1 cellular context compared by ENCODE assay signal in the genomic region with DNA sequence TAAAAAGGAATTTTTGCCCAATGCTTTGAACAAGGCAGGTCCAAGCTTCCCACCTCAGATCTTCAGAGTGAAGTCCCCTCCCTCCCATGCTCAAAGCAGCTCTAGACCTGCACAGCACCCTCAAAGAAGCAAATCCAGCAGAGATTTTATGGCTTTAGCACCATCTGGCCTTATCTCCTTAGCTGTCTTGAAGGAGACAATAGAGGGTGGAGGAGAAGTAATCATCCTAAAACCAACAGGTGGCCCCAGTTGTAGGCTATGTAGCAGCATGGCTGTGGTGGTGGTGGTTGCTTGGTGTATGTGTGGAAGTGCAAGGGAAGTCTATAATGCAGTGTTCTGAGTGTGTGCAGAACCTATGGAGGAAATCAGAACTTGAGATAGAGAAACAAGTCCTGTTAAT.
TF ChIP-seq lines count a peak whose summit lies in the region.

No MANE protein-coding gene starts in this region.

TF ChIP-seq in IMR-90, 13 proteins besides CTCF, POLR2A, EP300 and RAD21:
- TF ChIP-seq RFX5 (IDR thresholded peaks at IDR 0.05; ENCODE audit: low read depth, low read length) (no peak), BHLHE40 (IDR thresholded peaks at IDR 0.05; ENCODE audit: low read depth, low read length) (no peak), MAZ (IDR thresholded peaks at IDR 0.05; ENCODE audit: borderline replicate concordance, low read depth, low read length) (no peak), CHD1 (IDR thresholded peaks at IDR 0.05; ENCODE audit: low read depth, low read length) (no peak), NFE2L2 (IDR thresholded peaks at IDR 0.05; ENCODE audit: low read depth, low read length) (no peak), CEBPB (IDR thresholded peaks at IDR 0.05; ENCODE audit: low read depth, low read length) (no peak), FOS (IDR thresholded peaks at IDR 0.05; ENCODE audit: low read depth, low read length) (no peak), MXI1 (IDR thresholded peaks at IDR 0.05; ENCODE audit: borderline replicate concordance, low read depth, low read length) (no peak), SMC3 (IDR thresholded peaks at IDR 0.05; ENCODE audit: low read depth, low read length) (no peak), RCOR1 (IDR thresholded peaks at IDR 0.05; ENCODE audit: insufficient replicate concordance, low read length) (no peak), MAFK (IDR thresholded peaks at IDR 0.05; ENCODE audit: low read depth, low read length) (no peak)
- TF ChIP-seq, protein P1, sequence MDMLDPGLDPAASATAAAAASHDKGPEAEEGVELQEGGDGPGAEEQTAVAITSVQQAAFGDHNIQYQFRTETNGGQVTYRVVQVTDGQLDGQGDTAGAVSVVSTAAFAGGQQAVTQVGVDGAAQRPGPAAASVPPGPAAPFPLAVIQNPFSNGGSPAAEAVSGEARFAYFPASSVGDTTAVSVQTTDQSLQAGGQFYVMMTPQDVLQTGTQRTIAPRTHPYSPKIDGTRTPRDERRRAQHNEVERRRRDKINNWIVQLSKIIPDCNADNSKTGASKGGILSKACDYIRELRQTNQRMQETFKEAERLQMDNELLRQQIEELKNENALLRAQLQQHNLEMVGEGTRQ (IDR thresholded peaks at IDR 0.05; ENCODE audit: low read depth, low read length), result no peak
- TF ChIP-seq, protein P2, sequence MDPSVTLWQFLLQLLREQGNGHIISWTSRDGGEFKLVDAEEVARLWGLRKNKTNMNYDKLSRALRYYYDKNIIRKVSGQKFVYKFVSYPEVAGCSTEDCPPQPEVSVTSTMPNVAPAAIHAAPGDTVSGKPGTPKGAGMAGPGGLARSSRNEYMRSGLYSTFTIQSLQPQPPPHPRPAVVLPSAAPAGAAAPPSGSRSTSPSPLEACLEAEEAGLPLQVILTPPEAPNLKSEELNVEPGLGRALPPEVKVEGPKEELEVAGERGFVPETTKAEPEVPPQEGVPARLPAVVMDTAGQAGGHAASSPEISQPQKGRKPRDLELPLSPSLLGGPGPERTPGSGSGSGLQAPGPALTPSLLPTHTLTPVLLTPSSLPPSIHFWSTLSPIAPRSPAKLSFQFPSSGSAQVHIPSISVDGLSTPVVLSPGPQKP (IDR thresholded peaks at IDR 0.05; ENCODE audit: borderline replicate concordance, low read depth, low read length), result no peak
